ENCODE assay signal across 17 cellular contexts in genomic region chr3:104425416-104425815, GRCh38.
"Had no signal": no experiment of that assay in that cellular context is flagged by ENCODE, and none has a peak within 500 bp of the region (broad histone marks: within the 10 kb centered on the region; RNA-seq: fewer than 3 reads in every experiment).

No MANE protein-coding gene starts in this region.

- H3K36me3 ChIP-seq: gastroesophageal sphincter, heart right ventricle, lower lobe of right lung, ovary, right lobe of liver, suprapubic skin had no signal

- H3K4me1 ChIP-seq: gastroesophageal sphincter, heart right ventricle, lower lobe of right lung, right lobe of liver, suprapubic skin had no signal

- H3K27me3 ChIP-seq: gastroesophageal sphincter, heart right ventricle, ovary, right lobe of liver, suprapubic skin had no signal

- H3K4me3 Mint-ChIP-seq: activated CD8-positive, alpha-beta memory T cell treated with anti-CD3 and anti-CD28 coated beads, Interleukin-2, amount 10 ng/mL, durations not matched to agents 7 days and 5 days; activated naive CD4-positive, alpha-beta T cell treated with anti-CD3 and anti-CD28 coated beads, Interleukin-2, amount 10 ng/mL, durations not matched to agents 7 days and 5 days; neural crest cell; stimulated activated naive CD8-positive, alpha-beta T cell treated with anti-CD3 and anti-CD28 coated beads, Interleukin-15, Interleukin-2, amounts not matched to agents 100 ng/mL and 50 ng/mL, for 24 hours; type B pancreatic cell had no signal

- H3K4me3 ChIP-seq: gastroesophageal sphincter, heart right ventricle, lower lobe of right lung, ovary, right lobe of liver, suprapubic skin had no signal

- ATAC-seq: activated CD8-positive, alpha-beta memory T cell treated with anti-CD3 and anti-CD28 coated beads, Interleukin-2, amount 10 ng/mL, durations not matched to agents 7 days and 5 days; gastroesophageal sphincter; heart right ventricle; left cardiac atrium; lower lobe of right lung; right lobe of liver had no signal

- H3K9me3 ChIP-seq: gastroesophageal sphincter, heart right ventricle, lower lobe of right lung, ovary, right lobe of liver, suprapubic skin had no signal

- H3K27ac Mint-ChIP-seq: activated CD8-positive, alpha-beta memory T cell treated with anti-CD3 and anti-CD28 coated beads, Interleukin-2, amount 10 ng/mL, durations not matched to agents 7 days and 5 days; activated naive CD4-positive, alpha-beta T cell treated with anti-CD3 and anti-CD28 coated beads, Interleukin-2, amount 10 ng/mL, durations not matched to agents 7 days and 5 days; activated T-helper 2 cell treated with anti-CD3 and anti-CD28 coated beads, Interferon-gamma antibody, Interleukin-2, Interleukin-4, amounts not matched to agents 10 μg/mL and 5 μg/mL and 100 μg/mL, durations not matched to agents 14 hours and 24 hours and 36 hours; stimulated activated naive CD8-positive, alpha-beta T cell treated with anti-CD3 and anti-CD28 coated beads, Interleukin-15, Interleukin-2, amounts not matched to agents 100 ng/mL and 50 ng/mL, for 24 hours; type B pancreatic cell had no signal

- H3K27me3 Mint-ChIP-seq: activated CD8-positive, alpha-beta memory T cell treated with anti-CD3 and anti-CD28 coated beads, Interleukin-2, amount 10 ng/mL, durations not matched to agents 7 days and 5 days; activated naive CD4-positive, alpha-beta T cell treated with anti-CD3 and anti-CD28 coated beads, Interleukin-2, amount 10 ng/mL, durations not matched to agents 7 days and 5 days; stimulated activated naive CD8-positive, alpha-beta T cell treated with anti-CD3 and anti-CD28 coated beads, Interleukin-15, Interleukin-2, amounts not matched to agents 100 ng/mL and 50 ng/mL, for 24 hours; type B pancreatic cell had no signal

- H3K4me1 Mint-ChIP-seq: activated CD8-positive, alpha-beta memory T cell treated with anti-CD3 and anti-CD28 coated beads, Interleukin-2, amount 10 ng/mL, durations not matched to agents 7 days and 5 days; activated naive CD4-positive, alpha-beta T cell treated with anti-CD3 and anti-CD28 coated beads, Interleukin-2, amount 10 ng/mL, durations not matched to agents 7 days and 5 days; neural crest cell had no signal

- H3K27ac ChIP-seq: gastroesophageal sphincter, heart right ventricle, lower lobe of right lung, ovary, right lobe of liver, suprapubic skin, VCaP had no signal

- H3K9me3 Mint-ChIP-seq: activated naive CD4-positive, alpha-beta T cell treated with anti-CD3 and anti-CD28 coated beads, Interleukin-2, amount 10 ng/mL, durations not matched to agents 7 days and 5 days; type B pancreatic cell had no signal

- DNase-seq: activated CD4-positive, alpha-beta T cell treated with anti-CD3 and anti-CD28 coated beads for 1 hour; activated CD4-positive, alpha-beta T cell treated with anti-CD3 and anti-CD28 coated beads, Interleukin-2, amount 50 U/mL, for 48 hours; activated CD8-positive, alpha-beta memory T cell treated with anti-CD3 and anti-CD28 coated beads, Interleukin-2, amount 10 ng/mL, durations not matched to agents 7 days and 5 days; activated naive CD4-positive, alpha-beta T cell treated with anti-CD3 and anti-CD28 coated beads, Interleukin-2, amount 10 ng/mL, durations not matched to agents 7 days and 5 days; activated T-cell treated with anti-CD3 and anti-CD28 coated beads, Interleukin-2, amount 50 U/mL, for 1 hour; heart right ventricle; left cardiac atrium; lower lobe of right lung; ovary; right lobe of liver had no signal

- H3K36me3 Mint-ChIP-seq: activated CD8-positive, alpha-beta memory T cell treated with anti-CD3 and anti-CD28 coated beads, Interleukin-2, amount 10 ng/mL, durations not matched to agents 7 days and 5 days; activated naive CD4-positive, alpha-beta T cell treated with anti-CD3 and anti-CD28 coated beads, Interleukin-2, amount 10 ng/mL, durations not matched to agents 7 days and 5 days; type B pancreatic cell had no signal
